Comparison of ENCODE assay signal across 8 cellular contexts in the genomic region with DNA sequence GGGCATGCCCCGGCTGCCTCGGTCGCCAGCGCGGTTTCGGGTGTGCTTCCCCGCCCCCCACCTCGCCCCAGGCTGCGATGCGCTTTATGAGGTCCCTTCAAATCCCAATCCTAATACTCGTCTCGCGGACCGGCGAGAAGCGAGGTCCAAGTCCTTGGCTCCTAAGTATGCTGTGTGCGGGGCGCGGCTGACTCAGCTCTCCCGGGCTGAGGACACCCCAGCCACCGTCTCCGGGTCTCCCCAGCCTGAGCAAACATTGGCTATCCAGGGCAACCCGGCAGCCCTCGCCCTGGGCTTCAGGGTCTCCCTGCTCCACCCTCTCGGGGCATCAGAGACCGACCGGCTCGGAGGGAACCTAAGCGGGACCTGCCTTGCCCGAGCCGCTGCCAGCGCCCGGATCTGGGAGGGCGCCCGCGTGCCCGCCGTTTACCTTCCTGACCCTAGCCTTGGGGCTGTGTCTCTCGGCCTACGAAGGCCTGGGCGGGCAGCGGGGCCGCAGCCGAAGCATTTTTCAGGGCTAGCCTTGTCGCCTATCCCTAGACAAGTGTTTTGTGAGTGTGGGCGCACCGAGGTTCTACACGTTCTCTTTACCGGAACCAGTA.
DNase-seq lines count a peak whose midpoint lies in the region; ATAC-seq lines count a peak whose summit lies in the region.

No MANE protein-coding gene starts in this region.

- peaks cover 17% of the 10 kb centered on the region for H3K36me3 ChIP-seq in HAP-1 (replicated peaks)
- H3K36me3 ChIP-seq in NT2/D1 (ENCODE audit: insufficient read depth, insufficient read length, low read length) = peaks cover 38% of the 10 kb centered on the region
- H3K36me3 ChIP-seq in neuron (ENCODE audit: insufficient read depth, low read length) = peaks cover 6% of the 10 kb centered on the region

- peaks cover 13% of the 10 kb centered on the region for H3K4me1 ChIP-seq in HAP-1
- H3K4me1 ChIP-seq in NT2/D1 (ENCODE audit: insufficient read depth, insufficient read length) = peaks cover 11% of the 10 kb centered on the region
- peaks cover 12% of the 10 kb centered on the region for H3K4me1 ChIP-seq in neuron (ENCODE audit: insufficient read depth, low read length)

- H2AFZ ChIP-seq in neuron (ENCODE audit: low read depth, low read length) = peak overlapping the region; percentile 80

- no peak for ATAC-seq in GM21786 (IDR thresholded peaks at IDR 0.05; ENCODE audit: unreplicated experiment)

- in situ Hi-C loops in HAP-1 (cut with MboI; ENCODE audit: low sequenced_read_pairs) = no loop called here

- no peaks in the 10 kb centered on the region for H3K9me3 ChIP-seq in HAP-1
- peaks cover 3% of the 10 kb centered on the region for H3K9me3 ChIP-seq in NT2/D1 (ENCODE audit: insufficient read depth, low read length)
- no peaks in the 10 kb centered on the region for H3K9me3 ChIP-seq in neuron (ENCODE audit: low read length)

- no peaks in the 10 kb centered on the region for H3K27me3 ChIP-seq in HAP-1 (ENCODE audit: low read depth)
- H3K27me3 ChIP-seq in NT2/D1 (ENCODE audit: insufficient read depth, insufficient read length) = no peaks in the 10 kb centered on the region
- no peaks in the 10 kb centered on the region for H3K27me3 ChIP-seq in neuron (ENCODE audit: insufficient read depth, low read length)

- DNase-seq in ELF-1 (ENCODE audit: low read depth, low spot score) = peak; percentile 65
- DNase-seq in HAP-1 (ENCODE audit: low spot score in 2 of 2) = peak; percentile 8 to 65
- no peak for DNase-seq in NT2/D1 (ENCODE audit: low read depth, low spot score)
- DNase-seq in activated gamma-delta T cell treated with Interleukin-2 at 50 U/mL for 16 hours = peak; percentile 37
- peak; percentile 33 for DNase-seq in glomerular visceral epithelial cell (ENCODE audit: extremely low spot score)
- no peak for DNase-seq in NCI-H1436 treated with DMSO at 0.1 percent for 48 hours (lab: John Stamatoyannopoulos, UW)

- H3K9ac ChIP-seq in NT2/D1 (ENCODE audit: insufficient read length, low read depth) = peak overlapping the region; percentile 89

- H3K4me3 ChIP-seq in HAP-1 (peak overlapping the region; percentile 55), NT2/D1 (ENCODE audit: insufficient read length, low read depth) (peak overlapping the region; percentile 82), neuron (ENCODE audit: low read length) (peak overlapping the region; percentile 61)

Comparison
In these comparisons a context has a peak if more than half of its experiments do, and no peak if none do; other contexts are left out.
1. DNase-seq: peak in ELF-1 (single experiment), HAP-1 (2 of 2), activated gamma-delta T cell treated with Interleukin-2 at 50 U/mL for 16 hours (single experiment) and glomerular visceral epithelial cell (single experiment); none in NT2/D1 (single experiment) and NCI-H1436 treated with DMSO at 0.1 percent for 48 hours (single experiment).
2. Peak in every context shown above with its lines, with median percentiles within 50 percentile points of each other: H3K4me3 ChIP-seq.